14 cellular contexts compared by ENCODE assay signal in genomic region chr14:61152851-61153364, GRCh38.
DNase-seq lines count a peak whose midpoint lies in the region; ATAC-seq and TF ChIP-seq lines count a peak whose summit lies in the region.
"Had no signal": no experiment of that assay in that cellular context is flagged by ENCODE, and none has a peak within 500 bp of the region (broad histone marks: within the 10 kb centered on the region; RNA-seq: fewer than 3 reads in every experiment).

No MANE protein-coding gene starts in this region.

- H3K27me3 Mint-ChIP-seq in glutamatergic neuron (ENCODE audit: unreplicated experiment) (peaks cover 16% of the 10 kb centered on the region), type B pancreatic cell (no peaks in the 10 kb centered on the region)
- peaks cover 16% of the 10 kb centered on the region for H3K27me3 Mint-ChIP-seq in CD8-positive, alpha-beta T cell (ENCODE audit: low read depth)

- intact Hi-C loops in heart left ventricle (cut with DNase I): no loop called here
- intact Hi-C loops in ascending aorta (cut with DNase I): loop anchor here (2.0 kb wide), 1 partner anchor 26 kb away; no protein-coding TSS in a partner anchor
- intact Hi-C loops in CD8-positive, alpha-beta T cell (cut with DNase I, micrococcal nuclease): no loop called here

- H3K27ac Mint-ChIP-seq in glutamatergic neuron (ENCODE audit: unreplicated experiment): peak overlapping the region; percentile 96
- H3K27ac Mint-ChIP-seq in type B pancreatic cell: peak overlapping the region; percentile 61
- no peak overlapping the region for H3K27ac Mint-ChIP-seq in CD8-positive, alpha-beta T cell
- H3K27ac Mint-ChIP-seq: activated B cell treated with CpG ODN at 0.5 μM for 24 hours had no signal

- peak overlapping the region in 1 of 12 donors; percentile 20 for H3K27ac ChIP-seq in heart left ventricle
- no peak overlapping the region for H3K27ac ChIP-seq in right atrium auricular region
- H3K27ac ChIP-seq in ascending aorta: peak overlapping the region; percentile 88 to 92
- no peak overlapping the region for H3K27ac ChIP-seq in CD8-positive, alpha-beta T cell (ENCODE audit: low read depth, low read length)
- H3K27ac ChIP-seq: uterus had no signal

- no peaks in the 10 kb centered on the region for H3K9me3 ChIP-seq in heart left ventricle
- H3K9me3 ChIP-seq in right atrium auricular region: no peaks in the 10 kb centered on the region
- H3K9me3 ChIP-seq in ascending aorta: no peaks in the 10 kb centered on the region
- no peaks in the 10 kb centered on the region for H3K9me3 ChIP-seq in CD8-positive, alpha-beta T cell (ENCODE audit: low read length)
- H3K9me3 ChIP-seq: uterus had no signal

- H3K4me1 ChIP-seq in heart left ventricle (peaks cover 0 to 13% (median 0%) of the 10 kb centered on the region in 12 donors), right atrium auricular region (no peaks in the 10 kb centered on the region), ascending aorta (peaks cover 0 to 34% of the 10 kb centered on the region in 2 donors)
- no peaks in the 10 kb centered on the region for H3K4me1 ChIP-seq in CD8-positive, alpha-beta T cell (ENCODE audit: insufficient read depth, low read length)
- H3K4me1 ChIP-seq: uterus had no signal

- CTCF ChIA-PET in CD8-positive, alpha-beta T cell (lab: Charles Lee): no interaction called here

- H3K9me3 Mint-ChIP-seq in glutamatergic neuron (ENCODE audit: unreplicated experiment) (peaks cover 31% of the 10 kb centered on the region), type B pancreatic cell (no peaks in the 10 kb centered on the region)
- no peaks in the 10 kb centered on the region for H3K9me3 Mint-ChIP-seq in CD8-positive, alpha-beta T cell

- H3K4me1 Mint-ChIP-seq in glutamatergic neuron (ENCODE audit: low read depth, unreplicated experiment) (peaks cover 26% of the 10 kb centered on the region), type B pancreatic cell (ENCODE audit: unreplicated experiment) (peaks cover 53% of the 10 kb centered on the region)
- H3K4me1 Mint-ChIP-seq in CD8-positive, alpha-beta T cell (ENCODE audit: low read depth): no peaks in the 10 kb centered on the region
- H3K4me1 Mint-ChIP-seq: activated B cell treated with CpG ODN at 0.5 μM for 24 hours had no signal

- H3K4me3 ChIP-seq in heart left ventricle: no peak overlapping the region
- no peak overlapping the region for H3K4me3 ChIP-seq in right atrium auricular region
- H3K4me3 ChIP-seq in ascending aorta: no peak overlapping the region
- H3K4me3 ChIP-seq in CD8-positive, alpha-beta T cell (ENCODE audit: low read depth, low read length): no peak overlapping the region
- H3K4me3 ChIP-seq: uterus had no signal

- H3K4me3 Mint-ChIP-seq in glutamatergic neuron (ENCODE audit: unreplicated experiment) (peak overlapping the region; percentile 75), type B pancreatic cell (peak overlapping the region; percentile 21)
- no peak overlapping the region for H3K4me3 Mint-ChIP-seq in CD8-positive, alpha-beta T cell
- H3K4me3 Mint-ChIP-seq: activated B cell treated with CpG ODN at 0.5 μM for 24 hours had no signal

- no peaks in the 10 kb centered on the region for H3K27me3 ChIP-seq in heart left ventricle
- no peaks in the 10 kb centered on the region for H3K27me3 ChIP-seq in right atrium auricular region
- H3K27me3 ChIP-seq in ascending aorta: no peaks in the 10 kb centered on the region
- H3K27me3 ChIP-seq in CD8-positive, alpha-beta T cell (ENCODE audit: insufficient read depth, low read length): no peaks in the 10 kb centered on the region
- H3K27me3 ChIP-seq: uterus had no signal

- DNase-seq in heart left ventricle: no peak
- no peak for DNase-seq in right atrium auricular region (ENCODE audit: low spot score)
- DNase-seq in ascending aorta (ENCODE audit: low spot score in 2 of 2): no peak
- DNase-seq in glutamatergic neuron: no peak
- no peak for DNase-seq in type B pancreatic cell (ENCODE audit: extremely low spot score, unreplicated experiment)
- no peak for DNase-seq in CD8-positive, alpha-beta T cell
- DNase-seq: activated B cell treated with CpG ODN at 0.5 μM for 24 hours; activated T-cell treated with anti-CD3 and anti-CD28 coated beads, Interleukin-2, amount 50 U/mL, for 48 hours; DMS79 treated with DMSO at 0.1 percent for 48 hours; MM.1S; SIG-M5; uterus had no signal

- TF ChIP-seq CTCF in heart left ventricle (IDR thresholded peaks at IDR 0.05): no peak
- no peak for TF ChIP-seq CTCF in right atrium auricular region (IDR thresholded peaks at IDR 0.05)
- no peak for TF ChIP-seq CTCF in ascending aorta (IDR thresholded peaks at IDR 0.05)
- no peak for TF ChIP-seq CTCF in glutamatergic neuron (IDR thresholded peaks at IDR 0.05; ENCODE audit: partially characterized antibody, unreplicated experiment)
- TF ChIP-seq CTCF in type B pancreatic cell (conservative IDR thresholded peaks at IDR 0.05): no peak
- TF ChIP-seq CTCF in CD8-positive, alpha-beta T cell (IDR thresholded peaks at IDR 0.05): no peak

- no peaks in the 10 kb centered on the region for H3K36me3 Mint-ChIP-seq in glutamatergic neuron (ENCODE audit: unreplicated experiment)
- H3K36me3 Mint-ChIP-seq in type B pancreatic cell: no peaks in the 10 kb centered on the region
- no peaks in the 10 kb centered on the region for H3K36me3 Mint-ChIP-seq in CD8-positive, alpha-beta T cell

- ATAC-seq in heart left ventricle (peak in 3 of 4 donors; percentile 39 to 70 (median 46)), HG02763 (IDR thresholded peaks at IDR 0.05; ENCODE audit: unreplicated experiment) (no peak), HG02840 (IDR thresholded peaks at IDR 0.05; ENCODE audit: low FRiP score, unreplicated experiment) (no peak)
- no peak for ATAC-seq in CD8-positive, alpha-beta T cell

- POLR2A ChIA-PET in CD8-positive, alpha-beta T cell (lab: Charles Lee): no interaction called here

- H3K36me3 ChIP-seq in heart left ventricle (no peaks in the 10 kb centered on the region), right atrium auricular region (no peaks in the 10 kb centered on the region), ascending aorta (no peaks in the 10 kb centered on the region)
- no peaks in the 10 kb centered on the region for H3K36me3 ChIP-seq in CD8-positive, alpha-beta T cell (ENCODE audit: insufficient read depth, low read length)
- H3K36me3 ChIP-seq: uterus had no signal

- WGBS in heart left ventricle, 4 donors: 81 to 89% (median 86%) methylated on average over 3 of the region's 3 CpGs

- no peak for TF ChIP-seq POLR2A in heart left ventricle (IDR thresholded peaks at IDR 0.05)

Comparison
In these comparisons a context has a peak if more than half of its experiments do, and no peak if none do; other contexts are left out.
1. ATAC-seq: peak in heart left ventricle (3 of 4); none in HG02763 (single experiment), CD8-positive, alpha-beta T cell (single experiment) and HG02840 (single experiment).
2. H3K27ac ChIP-seq: peak in ascending aorta (2 of 2); none in right atrium auricular region (0 of 2) and CD8-positive, alpha-beta T cell (single experiment).